In genomic region chr19:18494267-18494607, GRCh38 we compare ENCODE assay signal across 14 cellular contexts. TPM values are rescaled to one million over a fixed set of nuclear protein-coding genes. Genes with fewer than 3 reads are reported as not detected.
DNase-seq lines count a peak whose midpoint lies in the region; ATAC-seq, FAIRE-seq and TF ChIP-seq lines count a peak whose summit lies in the region.
"Had no signal": no experiment of that assay in that cellular context is flagged by ENCODE, and none has a peak within 500 bp of the region (broad histone marks: within the 10 kb centered on the region; RNA-seq: fewer than 3 reads in every experiment).

No MANE protein-coding gene starts in this region.

- H2AFZ ChIP-seq in ACC112 (ENCODE audit: low read length, unreplicated experiment) (no peak overlapping the region), astrocyte (ENCODE audit: low read depth, low read length) (no peak overlapping the region)

- no peak for TF ChIP-seq POLR2A in H54 (IDR thresholded peaks at IDR 0.05; ENCODE audit: low read depth, low read length)

- peak overlapping the region; percentile 55; the same call in 1 of the 2 replicates for H3K27ac ChIP-seq in ACC112 (ENCODE audit: low read depth, low read length)
- H3K27ac ChIP-seq in astrocyte (ENCODE audit: low read depth, low read length): no peak overlapping the region

- H3K4me3 ChIP-seq in ACC112 (ENCODE audit: low read depth, low read length): peak overlapping the region; percentile 33
- H3K4me3 ChIP-seq in astrocyte (ENCODE audit: insufficient read depth, low read depth, low read length): no peak overlapping the region

- H3K27ac Mint-ChIP-seq in astrocyte (ENCODE audit: unreplicated experiment) (peak overlapping the region; percentile 63), natural killer cell (peak overlapping the region; percentile 92 to 93)

- H3K9me3 Mint-ChIP-seq in astrocyte (ENCODE audit: unreplicated experiment): no peaks in the 10 kb centered on the region
- H3K9me3 Mint-ChIP-seq in natural killer cell: no peaks in the 10 kb centered on the region
- H3K9me3 Mint-ChIP-seq: naive B cell had no signal

- H3K9ac ChIP-seq in astrocyte (ENCODE audit: low read length): no peak overlapping the region

- H4K20me1 ChIP-seq in astrocyte (ENCODE audit: insufficient read depth, low read length): peaks cover 99% of the 10 kb centered on the region

- peaks cover 4% of the 10 kb centered on the region for H3K36me3 Mint-ChIP-seq in astrocyte (ENCODE audit: low read depth, unreplicated experiment)
- H3K36me3 Mint-ChIP-seq in natural killer cell: no peaks in the 10 kb centered on the region
- H3K36me3 Mint-ChIP-seq: naive B cell had no signal

- intact Hi-C loops in natural killer cell (cut with micrococcal nuclease): no loop called here

- H3K36me3 ChIP-seq in ACC112 (ENCODE audit: insufficient read depth, low read length) (no peaks in the 10 kb centered on the region), astrocyte (ENCODE audit: insufficient read depth, low read length) (no peaks in the 10 kb centered on the region)

- ATAC-seq in natural killer cell (no peak), HG02938 (IDR thresholded peaks at IDR 0.05; ENCODE audit: unreplicated experiment) (no peak)

- H3K4me3 Mint-ChIP-seq in astrocyte (ENCODE audit: unreplicated experiment) (no peak overlapping the region), natural killer cell (peak overlapping the region; percentile 25)

- H3K4me1 ChIP-seq in ACC112 (ENCODE audit: control insufficient read depth, insufficient read depth, low read length, unreplicated experiment) (peaks cover 28% of the 10 kb centered on the region), astrocyte (ENCODE audit: insufficient read depth, low read length) (peaks cover 14% of the 10 kb centered on the region)
- H3K4me1 ChIP-seq: Caco-2 had no signal

- peak overlapping the region; percentile 53 for H3K4me2 ChIP-seq in astrocyte (ENCODE audit: low read length)

- no peaks in the 10 kb centered on the region for H3K9me3 ChIP-seq in astrocyte (ENCODE audit: insufficient read depth, low read depth, low read length)
- H3K9me3 ChIP-seq: Caco-2 had no signal

- peak; percentile 39 for DNase-seq in Daoy (ENCODE audit: low read depth)
- peak; percentile 56 for DNase-seq in astrocyte (ENCODE audit: low read depth)
- no peak for DNase-seq in natural killer cell
- no peak for DNase-seq in H54 (ENCODE audit: insufficient read length, low spot score)
- no peak for DNase-seq in NCI-H1048 (lab: John Stamatoyannopoulos, UW)
- DNase-seq in HCEC 1CT: no peak
- DNase-seq: amygdala, Caco-2, naive B cell, RPMI8226 had no signal

- H3K79me2 ChIP-seq in ACC112 (ENCODE audit: control insufficient read depth, insufficient read depth, low read length, unreplicated experiment) (peaks cover 75% of the 10 kb centered on the region), astrocyte (ENCODE audit: insufficient read depth, low read length) (peaks cover 97% of the 10 kb centered on the region)

- H3K4me1 Mint-ChIP-seq in astrocyte (ENCODE audit: low read depth, unreplicated experiment): peaks cover 38% of the 10 kb centered on the region
- peaks cover 64 to 67% of the 10 kb centered on the region in 2 donors for H3K4me1 Mint-ChIP-seq in natural killer cell

- H3K27me3 Mint-ChIP-seq in astrocyte (ENCODE audit: low read depth, unreplicated experiment) (no peaks in the 10 kb centered on the region), natural killer cell (ENCODE audit: low read depth in 2 of 2) (no peaks in the 10 kb centered on the region)
- H3K27me3 Mint-ChIP-seq: naive B cell had no signal

- no peak for TF ChIP-seq CTCF in astrocyte (IDR thresholded peaks at IDR 0.05; ENCODE audit: insufficient read depth, low read depth, low read length)
- TF ChIP-seq CTCF in natural killer cell (IDR thresholded peaks at IDR 0.05): no peak

- no peak for FAIRE-seq in astrocyte (lab: Jason Lieb, UNC)
- FAIRE-seq in H54 (lab: Jason Lieb, UNC): no peak
- FAIRE-seq: endometrium, H1 had no signal

- H3K27me3 ChIP-seq in ACC112 (ENCODE audit: insufficient read depth, low read length) (no peaks in the 10 kb centered on the region), astrocyte (ENCODE audit: insufficient read depth, low read length) (no peaks in the 10 kb centered on the region)

RNA-seq across cellular contexts. Expression of gene ELL, which starts 27.6 kb away (rescaled TPM):
- 12.8 and 14.2 TPM in 2 replicates for total RNA-seq in Daoy (2014; rRNA removed; shearing (Covaris generic))
- total RNA-seq in astrocyte: 16.0 TPM in 2 replicates
- total RNA-seq in natural killer cell: 10 to 100 TPM; 61.1 to 64.3 (median 63.8) TPM

RNA-seq across cellular contexts. Expression of gene FKBP8, which starts 49.1 kb away (rescaled TPM):
- total RNA-seq in Daoy (2014; rRNA removed; shearing (Covaris generic)): 169 and 180 TPM in 2 replicates
- total RNA-seq in astrocyte (246 and 251 TPM in 2 replicates), natural killer cell (100 to 1,000 TPM; 149 to 179 (median 162) TPM)

RNA-seq across cellular contexts. Expression of gene ISYNA1, which starts 56.3 kb away (rescaled TPM):
- 7.0 and 7.4 TPM in 2 replicates for total RNA-seq in Daoy (2014; rRNA removed; shearing (Covaris generic))
- total RNA-seq in astrocyte: 128 and 153 TPM in 2 replicates
- total RNA-seq in natural killer cell: 10 to 100 TPM; 39.7 to 53.6 (median 40.1) TPM

Comparison
In these comparisons a context has a peak if more than half of its experiments do, and no peak if none do; other contexts are left out.
1. DNase-seq: peak in Daoy (single experiment) and astrocyte (single experiment); none in natural killer cell (single experiment), H54 (single experiment), NCI-H1048 (single experiment) and HCEC 1CT (single experiment).